In genomic region chr11:13358871-13359270, GRCh38 we compare ENCODE assay signal across 22 cellular contexts.
DNase-seq lines count a peak whose midpoint lies in the region; ATAC-seq and TF ChIP-seq lines count a peak whose summit lies in the region.
"Had no signal": no experiment of that assay in that cellular context is flagged by ENCODE, and none has a peak within 500 bp of the region (broad histone marks: within the 10 kb centered on the region; RNA-seq: fewer than 3 reads in every experiment).

No MANE protein-coding gene starts in this region.

- H3K36me3 ChIP-seq in brain microvascular endothelial cell (replicated peaks) = peaks cover 7% of the 10 kb centered on the region
- H3K36me3 ChIP-seq: colonic mucosa, neural progenitor cell had no signal

- peak overlapping the region; percentile 4 for H3K27ac ChIP-seq in brain microvascular endothelial cell
- H3K27ac ChIP-seq in foreskin keratinocyte = no peak overlapping the region
- H3K27ac ChIP-seq: BLaER1 treated with 17β-estradiol and CSF1 and Interleukin-3, amounts not matched to agents 10 nM and 100 nM; colonic mucosa; SK-N-MC; vagina had no signal

- DNase-seq in AG08395 (ENCODE audit: low spot score) (peak; percentile 35), NCI-H226 (peak; percentile 19), brain microvascular endothelial cell (peak; percentile 46), kidney tubule cell (ENCODE audit: low spot score) (peak; percentile 30), foreskin keratinocyte (no peak), NCI-H2081 (lab: John Stamatoyannopoulos, UW) (no peak)
- DNase-seq: activated CD4-positive, CD25-positive, alpha-beta regulatory T cell treated with anti-CD3 and anti-CD28 coated beads, Interleukin-2, amount 50 U/mL, for 72 hours; activated effector memory CD4-positive, alpha-beta T cell treated with Interleukin-2 at 50 U/mL for 16 hours; colonic mucosa; H9; midbrain; NCI-H1694; NCI-H2227 treated with DMSO at 0.1 percent for 48 hours; PC-3; stimulated activated CD4-positive, alpha-beta T cell treated with anti-CD3 and anti-CD28 coated beads, Interleukin-4, amount 100 ng/mL, for 4 hours; T1000 had no signal

- TF ChIP-seq CTCF in brain microvascular endothelial cell (IDR thresholded peaks at IDR 0.05; ENCODE audit: low read depth, low read length, missing control alignments) (no peak), foreskin keratinocyte (conservative IDR thresholded peaks at IDR 0.05) (no peak)

- no peak overlapping the region for H3K4me3 ChIP-seq in brain microvascular endothelial cell (ENCODE audit: low read depth, low read length)
- H3K4me3 ChIP-seq: BLaER1 treated with 17β-estradiol and CSF1 and Interleukin-3, amounts not matched to agents 10 nM and 100 nM; colonic mucosa; neural progenitor cell; SK-N-MC; vagina had no signal

- in situ Hi-C loops in brain microvascular endothelial cell (cut with HindIII; ENCODE audit: low pct_ligation_motif_present, low sequenced_read_pairs) = no loop called here

- ATAC-seq in foreskin keratinocyte (no peak), HG03571 (IDR thresholded peaks at IDR 0.05; ENCODE audit: unreplicated experiment) (no peak), GM18520 (IDR thresholded peaks at IDR 0.05; ENCODE audit: unreplicated experiment) (no peak)
- ATAC-seq: PC-3 had no signal

- no peaks in the 10 kb centered on the region for H3K4me1 ChIP-seq in foreskin keratinocyte
- H3K4me1 ChIP-seq: colonic mucosa, vagina had no signal

- H3K27me3 ChIP-seq in brain microvascular endothelial cell (replicated peaks) (no peaks in the 10 kb centered on the region), foreskin keratinocyte (no peaks in the 10 kb centered on the region)
- H3K27me3 ChIP-seq: BLaER1 treated with 17β-estradiol and CSF1 and Interleukin-3, amounts not matched to agents 10 nM and 100 nM; colonic mucosa; neural progenitor cell; vagina had no signal

Comparison
In these comparisons a context has a peak if more than half of its experiments do, and no peak if none do; other contexts are left out.
1. DNase-seq: peak in AG08395 (single experiment), NCI-H226 (single experiment), brain microvascular endothelial cell (single experiment) and kidney tubule cell (single experiment); none in foreskin keratinocyte (0 of 2) and NCI-H2081 (0 of 2).